In the genomic region with DNA sequence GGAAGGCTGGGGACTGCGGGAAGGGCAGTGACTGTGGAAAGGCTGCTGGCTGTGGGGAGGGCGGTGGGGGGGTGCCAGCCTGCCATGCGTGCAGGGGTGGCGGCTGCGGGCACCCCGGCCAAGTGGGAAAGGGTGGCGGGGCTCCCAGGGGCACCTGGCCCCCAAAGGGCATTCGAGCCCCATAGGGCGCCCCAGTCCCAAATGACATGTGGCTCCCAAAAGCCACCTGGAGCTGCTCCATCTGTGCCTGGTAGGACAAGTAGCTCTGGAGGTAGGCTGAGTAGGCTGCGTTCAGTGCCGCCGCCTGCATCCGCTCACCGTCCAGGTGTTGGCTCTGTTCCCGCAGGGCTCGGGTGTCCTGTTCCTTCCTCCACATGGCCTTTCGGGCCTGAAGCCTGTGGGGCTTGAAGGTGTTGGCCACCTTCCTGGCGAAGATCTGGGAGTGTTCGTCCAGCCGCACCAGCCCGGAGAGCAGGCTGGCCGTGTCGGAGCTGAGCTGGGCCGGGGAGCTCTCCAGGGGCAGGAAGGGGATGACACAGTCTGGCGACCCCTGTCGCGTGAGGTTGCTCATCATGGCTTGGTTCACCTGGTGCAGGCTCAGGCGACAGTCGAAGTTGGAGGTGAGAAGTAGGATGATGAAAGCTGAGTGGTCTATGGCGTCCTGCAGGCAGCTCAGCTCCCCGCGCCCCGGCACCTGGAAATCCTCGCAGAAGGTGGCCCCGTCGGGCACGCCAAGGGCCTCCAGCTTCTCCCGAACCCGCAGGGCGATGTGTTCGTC, we compare ENCODE assay signal across 1 cellular context.
TF ChIP-seq lines count a peak whose summit lies in the region.

No MANE protein-coding gene starts in this region.

TF ChIP-seq in GM23338, 12 proteins besides CTCF, POLR2A, EP300 and RAD21 (continued from another document):
- TF ChIP-seq, protein P1, sequence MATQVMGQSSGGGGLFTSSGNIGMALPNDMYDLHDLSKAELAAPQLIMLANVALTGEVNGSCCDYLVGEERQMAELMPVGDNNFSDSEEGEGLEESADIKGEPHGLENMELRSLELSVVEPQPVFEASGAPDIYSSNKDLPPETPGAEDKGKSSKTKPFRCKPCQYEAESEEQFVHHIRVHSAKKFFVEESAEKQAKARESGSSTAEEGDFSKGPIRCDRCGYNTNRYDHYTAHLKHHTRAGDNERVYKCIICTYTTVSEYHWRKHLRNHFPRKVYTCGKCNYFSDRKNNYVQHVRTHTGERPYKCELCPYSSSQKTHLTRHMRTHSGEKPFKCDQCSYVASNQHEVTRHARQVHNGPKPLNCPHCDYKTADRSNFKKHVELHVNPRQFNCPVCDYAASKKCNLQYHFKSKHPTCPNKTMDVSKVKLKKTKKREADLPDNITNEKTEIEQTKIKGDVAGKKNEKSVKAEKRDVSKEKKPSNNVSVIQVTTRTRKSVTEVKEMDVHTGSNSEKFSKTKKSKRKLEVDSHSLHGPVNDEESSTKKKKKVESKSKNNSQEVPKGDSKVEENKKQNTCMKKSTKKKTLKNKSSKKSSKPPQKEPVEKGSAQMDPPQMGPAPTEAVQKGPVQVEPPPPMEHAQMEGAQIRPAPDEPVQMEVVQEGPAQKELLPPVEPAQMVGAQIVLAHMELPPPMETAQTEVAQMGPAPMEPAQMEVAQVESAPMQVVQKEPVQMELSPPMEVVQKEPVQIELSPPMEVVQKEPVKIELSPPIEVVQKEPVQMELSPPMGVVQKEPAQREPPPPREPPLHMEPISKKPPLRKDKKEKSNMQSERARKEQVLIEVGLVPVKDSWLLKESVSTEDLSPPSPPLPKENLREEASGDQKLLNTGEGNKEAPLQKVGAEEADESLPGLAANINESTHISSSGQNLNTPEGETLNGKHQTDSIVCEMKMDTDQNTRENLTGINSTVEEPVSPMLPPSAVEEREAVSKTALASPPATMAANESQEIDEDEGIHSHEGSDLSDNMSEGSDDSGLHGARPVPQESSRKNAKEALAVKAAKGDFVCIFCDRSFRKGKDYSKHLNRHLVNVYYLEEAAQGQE (IDR thresholded peaks at IDR 0.05; ENCODE audit: unreplicated experiment): no peak
- no peak for TF ChIP-seq EZH2phosphoT487 (IDR thresholded peaks at IDR 0.05; ENCODE audit: unreplicated experiment)
- TF ChIP-seq POLR2AphosphoS5 (IDR thresholded peaks at IDR 0.05; ENCODE audit: low read depth): no peak
- no peak for TF ChIP-seq ZNF114 (CRISPR knock-in tag; IDR thresholded peaks at IDR 0.05)
- no peak for TF ChIP-seq STAT1 (IDR thresholded peaks at IDR 0.05; ENCODE audit: unreplicated experiment)
- no peak for TF ChIP-seq EZH2 (IDR thresholded peaks at IDR 0.05; ENCODE audit: low read depth, unreplicated experiment)
- no peak for TF ChIP-seq CREB1 (CRISPR knock-in tag; IDR thresholded peaks at IDR 0.05; ENCODE audit: low read depth)
- TF ChIP-seq, protein P2, sequence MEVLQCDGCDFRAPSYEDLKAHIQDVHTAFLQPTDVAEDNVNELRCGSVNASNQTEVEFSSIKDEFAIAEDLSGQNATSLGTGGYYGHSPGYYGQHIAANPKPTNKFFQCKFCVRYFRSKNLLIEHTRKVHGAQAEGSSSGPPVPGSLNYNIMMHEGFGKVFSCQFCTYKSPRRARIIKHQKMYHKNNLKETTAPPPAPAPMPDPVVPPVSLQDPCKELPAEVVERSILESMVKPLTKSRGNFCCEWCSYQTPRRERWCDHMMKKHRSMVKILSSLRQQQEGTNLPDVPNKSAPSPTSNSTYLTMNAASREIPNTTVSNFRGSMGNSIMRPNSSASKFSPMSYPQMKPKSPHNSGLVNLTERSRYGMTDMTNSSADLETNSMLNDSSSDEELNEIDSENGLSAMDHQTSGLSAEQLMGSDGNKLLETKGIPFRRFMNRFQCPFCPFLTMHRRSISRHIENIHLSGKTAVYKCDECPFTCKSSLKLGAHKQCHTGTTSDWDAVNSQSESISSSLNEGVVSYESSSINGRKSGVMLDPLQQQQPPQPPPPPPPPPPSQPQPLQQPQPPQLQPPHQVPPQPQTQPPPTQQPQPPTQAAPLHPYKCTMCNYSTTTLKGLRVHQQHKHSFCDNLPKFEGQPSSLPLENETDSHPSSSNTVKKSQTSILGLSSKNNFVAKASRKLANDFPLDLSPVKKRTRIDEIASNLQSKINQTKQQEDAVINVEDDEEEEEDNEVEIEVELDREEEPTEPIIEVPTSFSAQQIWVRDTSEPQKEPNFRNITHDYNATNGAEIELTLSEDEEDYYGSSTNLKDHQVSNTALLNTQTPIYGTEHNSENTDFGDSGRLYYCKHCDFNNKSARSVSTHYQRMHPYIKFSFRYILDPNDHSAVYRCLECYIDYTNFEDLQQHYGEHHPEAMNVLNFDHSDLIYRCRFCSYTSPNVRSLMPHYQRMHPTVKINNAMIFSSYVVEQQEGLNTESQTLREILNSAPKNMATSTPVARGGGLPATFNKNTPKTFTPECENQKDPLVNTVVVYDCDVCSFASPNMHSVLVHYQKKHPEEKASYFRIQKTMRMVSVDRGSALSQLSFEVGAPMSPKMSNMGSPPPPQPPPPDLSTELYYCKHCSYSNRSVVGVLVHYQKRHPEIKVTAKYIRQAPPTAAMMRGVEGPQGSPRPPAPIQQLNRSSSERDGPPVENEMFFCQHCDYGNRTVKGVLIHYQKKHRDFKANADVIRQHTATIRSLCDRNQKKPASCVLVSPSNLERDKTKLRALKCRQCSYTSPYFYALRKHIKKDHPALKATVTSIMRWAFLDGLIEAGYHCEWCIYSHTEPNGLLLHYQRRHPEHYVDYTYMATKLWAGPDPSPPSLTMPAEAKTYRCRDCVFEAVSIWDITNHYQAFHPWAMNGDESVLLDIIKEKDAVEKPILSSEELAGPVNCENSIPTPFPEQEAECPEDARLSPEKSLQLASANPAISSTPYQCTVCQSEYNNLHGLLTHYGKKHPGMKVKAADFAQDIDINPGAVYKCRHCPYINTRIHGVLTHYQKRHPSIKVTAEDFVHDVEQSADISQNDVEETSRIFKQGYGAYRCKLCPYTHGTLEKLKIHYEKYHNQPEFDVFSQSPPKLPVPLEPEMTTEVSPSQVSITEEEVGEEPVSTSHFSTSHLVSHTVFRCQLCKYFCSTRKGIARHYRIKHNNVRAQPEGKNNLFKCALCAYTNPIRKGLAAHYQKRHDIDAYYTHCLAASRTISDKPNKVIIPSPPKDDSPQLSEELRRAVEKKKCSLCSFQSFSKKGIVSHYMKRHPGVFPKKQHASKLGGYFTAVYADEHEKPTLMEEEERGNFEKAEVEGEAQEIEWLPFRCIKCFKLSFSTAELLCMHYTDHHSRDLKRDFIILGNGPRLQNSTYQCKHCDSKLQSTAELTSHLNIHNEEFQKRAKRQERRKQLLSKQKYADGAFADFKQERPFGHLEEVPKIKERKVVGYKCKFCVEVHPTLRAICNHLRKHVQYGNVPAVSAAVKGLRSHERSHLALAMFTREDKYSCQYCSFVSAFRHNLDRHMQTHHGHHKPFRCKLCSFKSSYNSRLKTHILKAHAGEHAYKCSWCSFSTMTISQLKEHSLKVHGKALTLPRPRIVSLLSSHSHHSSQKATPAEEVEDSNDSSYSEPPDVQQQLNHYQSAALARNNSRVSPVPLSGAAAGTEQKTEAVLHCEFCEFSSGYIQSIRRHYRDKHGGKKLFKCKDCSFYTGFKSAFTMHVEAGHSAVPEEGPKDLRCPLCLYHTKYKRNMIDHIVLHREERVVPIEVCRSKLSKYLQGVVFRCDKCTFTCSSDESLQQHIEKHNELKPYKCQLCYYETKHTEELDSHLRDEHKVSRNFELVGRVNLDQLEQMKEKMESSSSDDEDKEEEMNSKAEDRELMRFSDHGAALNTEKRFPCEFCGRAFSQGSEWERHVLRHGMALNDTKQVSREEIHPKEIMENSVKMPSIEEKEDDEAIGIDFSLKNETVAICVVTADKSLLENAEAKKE (CRISPR knock-in tag; IDR thresholded peaks at IDR 0.05): no peak
- no peak for TF ChIP-seq NANOG (IDR thresholded peaks at IDR 0.05; ENCODE audit: borderline replicate concordance)
- TF ChIP-seq ZNF331 (CRISPR knock-in tag; IDR thresholded peaks at IDR 0.05; ENCODE audit: low read depth): no peak
- TF ChIP-seq, protein P3, sequence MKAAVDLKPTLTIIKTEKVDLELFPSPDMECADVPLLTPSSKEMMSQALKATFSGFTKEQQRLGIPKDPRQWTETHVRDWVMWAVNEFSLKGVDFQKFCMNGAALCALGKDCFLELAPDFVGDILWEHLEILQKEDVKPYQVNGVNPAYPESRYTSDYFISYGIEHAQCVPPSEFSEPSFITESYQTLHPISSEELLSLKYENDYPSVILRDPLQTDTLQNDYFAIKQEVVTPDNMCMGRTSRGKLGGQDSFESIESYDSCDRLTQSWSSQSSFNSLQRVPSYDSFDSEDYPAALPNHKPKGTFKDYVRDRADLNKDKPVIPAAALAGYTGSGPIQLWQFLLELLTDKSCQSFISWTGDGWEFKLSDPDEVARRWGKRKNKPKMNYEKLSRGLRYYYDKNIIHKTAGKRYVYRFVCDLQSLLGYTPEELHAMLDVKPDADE (IDR thresholded peaks at IDR 0.05): no peak
TF ChIP-seq in GM23338: peak in this region for 0.
